In the genomic region with DNA sequence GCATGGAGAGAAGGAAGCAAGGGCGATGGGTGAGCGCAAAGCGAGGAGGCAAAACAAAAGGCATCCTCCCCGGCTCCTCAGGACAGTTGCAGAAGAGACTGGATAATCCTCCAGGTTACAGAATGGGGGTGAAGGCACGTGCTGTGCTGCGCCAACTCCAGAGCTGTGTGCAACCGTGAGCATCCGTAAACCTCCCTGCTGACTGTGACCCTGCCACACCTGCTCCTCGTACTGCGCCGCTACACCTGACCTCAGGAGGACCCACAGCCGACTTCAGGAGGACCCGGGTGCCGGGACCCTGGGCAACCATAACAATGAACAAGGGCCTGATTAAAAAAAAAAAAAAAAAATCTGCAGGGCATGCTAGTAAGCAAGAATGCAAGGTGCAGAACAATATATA, we compare ENCODE assay signal across 33 cellular contexts.
"Had no signal": no experiment of that assay in that cellular context is flagged by ENCODE, and none has a peak within 500 bp of the region (broad histone marks: within the 10 kb centered on the region; RNA-seq: fewer than 3 reads in every experiment).

No MANE protein-coding gene starts in this region.

- DNase-seq: Karpas-422, Kasumi-1, KG1, MG63, MM.1S, MV-4-11, NCI-H1048, NCI-H1092, NCI-H1092 treated with DMSO at 0.1 percent for 48 hours, NCI-H1105, NCI-H1105 treated with DMSO at 0.1 percent for 48 hours, NCI-H1417, NCI-H1417 treated with DMSO at 0.1 percent for 48 hours, NCI-H1436, NCI-H1436 treated with DMSO at 0.1 percent for 48 hours, NCI-H146, NCI-H1694, NCI-H1694 treated with DMSO at 0.1 percent for 48 hours, NCI-H187, NCI-H187 treated with DMSO at 0.1 percent for 48 hours, NCI-H1930, NCI-H2029, NCI-H2029 treated with DMSO at 0.1 percent for 48 hours, NCI-H2081, NCI-H2081 treated with DMSO at 0.1 percent for 48 hours, NCI-H2107, NCI-H2171, NCI-H2171 treated with DMSO at 0.1 percent for 48 hours, NCI-H2227 treated with DMSO at 0.1 percent for 48 hours, NCI-H226, NCI-H345, NCI-H446, NCI-H446 treated with DMSO at 0.1 percent for 48 hours had no signal
